11 cellular contexts compared by ENCODE assay signal in genomic region chr17:81403671-81404534, GRCh38. TPM values are rescaled to one million over a fixed set of nuclear protein-coding genes. Genes with fewer than 3 reads are reported as not detected.
DNase-seq lines count a peak whose midpoint lies in the region; ATAC-seq and TF ChIP-seq lines count a peak whose summit lies in the region.
"Had no signal": no experiment of that assay in that cellular context is flagged by ENCODE, and none has a peak within 500 bp of the region (broad histone marks: within the 10 kb centered on the region; RNA-seq: fewer than 3 reads in every experiment).

No MANE protein-coding gene starts in this region.

- H3K4me3 ChIP-seq in left lung: peak overlapping the region in 1 of 2 donors; percentile 9
- no peak overlapping the region for H3K4me3 ChIP-seq in spleen
- no peak overlapping the region for H3K4me3 ChIP-seq in WERI-Rb-1 (ENCODE audit: low read depth, low read length)

- CTCF ChIA-PET in HEK293T (lab: Yijun Ruan, JAX): interaction anchor here (0.8 to 1.5 kb wide), 4 partner anchors 9 to 81 kb away, joined by 3 to 5 read pairs (median 3); partner anchors contain the start of gene BAHCC1

- H3K27ac ChIP-seq in left lung (peak overlapping the region; percentile 93 to 95), spleen (peak overlapping the region; percentile 38 to 95 (median 90)), WERI-Rb-1 (no peak overlapping the region)
- H3K27ac ChIP-seq: VCaP had no signal

- intact Hi-C loops in left lung (cut with DNase I): loop anchor here in 1 of 2 donors (10.0 kb wide), 1 partner anchor 81 kb away; no protein-coding TSS in a partner anchor
- intact Hi-C loops in spleen (cut with DNase I; ENCODE audit: low total_unique reads): no loop called here

- H3K4me1 ChIP-seq in left lung: peaks cover 46 to 59% of the 10 kb centered on the region in 2 donors
- peaks cover 21 to 80% (median 48%) of the 10 kb centered on the region in 6 donors for H3K4me1 ChIP-seq in spleen

- H3K36me3 ChIP-seq in left lung (no peaks in the 10 kb centered on the region), spleen (no peaks in the 10 kb centered on the region), WERI-Rb-1 (peaks cover 6% of the 10 kb centered on the region)

- POLR2A ChIA-PET in HEK293T (lab: Yijun Ruan, JAX): interaction anchor here (1.1 to 2.4 kb wide), 3 partner anchors 9 to 17 kb away, joined by 4 to 14 read pairs (median 4); partner anchors contain the start of gene BAHCC1

- TF ChIP-seq CTCF in left lung (IDR thresholded peaks at IDR 0.05) (no peak), spleen (IDR thresholded peaks at IDR 0.05 in 8 of 11, conservative IDR thresholded peaks at IDR 0.05 in 3 of 11) (no peak), WERI-Rb-1 (IDR thresholded peaks at IDR 0.05; ENCODE audit: low read depth, low read length) (no peak)

- H3K27me3 ChIP-seq in left lung (peaks cover 0 to 37% of the 10 kb centered on the region in 2 donors), spleen (replicated peaks in 1 of 7) (peaks cover 0 to 95% (median 20%) of the 10 kb centered on the region in 7 donors), WERI-Rb-1 (ENCODE audit: insufficient read depth, low read depth, severe bottlenecking) (peaks cover 49% of the 10 kb centered on the region)

- DNase-seq in HEK293T (ENCODE audit: extremely low spot score) (no peak), astrocyte of the hippocampus (ENCODE audit: low read depth, low spot score) (peak; percentile 58), left lung (no peak), spleen (no peak), H4 (ENCODE audit: low spot score) (no peak), WERI-Rb-1 (no peak)
- DNase-seq: naive thymus-derived CD4-positive, alpha-beta T cell had no signal

- peak; percentile 4 for ATAC-seq in left lung
- no peak for ATAC-seq in HG02885 (IDR thresholded peaks at IDR 0.05; ENCODE audit: poor library complexity, unreplicated experiment)
- no peak for ATAC-seq in GM21528 (IDR thresholded peaks at IDR 0.05; ENCODE audit: low FRiP score, unreplicated experiment)
- ATAC-seq: activated naive CD4-positive, alpha-beta T cell treated with anti-CD3 and anti-CD28 coated beads, Interleukin-2, amount 50 U/mL, for 72 hours; naive thymus-derived CD4-positive, alpha-beta T cell had no signal

- TF ChIP-seq POLR2A in spleen (IDR thresholded peaks at IDR 0.05): no peak

- H3K9me3 ChIP-seq in left lung (no peaks in the 10 kb centered on the region), spleen (no peaks in the 10 kb centered on the region), WERI-Rb-1 (ENCODE audit: severe bottlenecking) (no peaks in the 10 kb centered on the region)

- WGBS in spleen, 5 donors: 77 to 81% (median 81%) methylated on average over 39 of the region's 39 CpGs

TF ChIP-seq in HEK293T, 16 proteins besides CTCF, POLR2A, EP300 and RAD21:
- TF ChIP-seq LEF1 (IDR thresholded peaks at IDR 0.05; ENCODE audit: borderline replicate concordance) (no peak), L3MBTL2 (conservative IDR thresholded peaks at IDR 0.05) (peak; percentile 68)
- TF ChIP-seq, protein P1, sequence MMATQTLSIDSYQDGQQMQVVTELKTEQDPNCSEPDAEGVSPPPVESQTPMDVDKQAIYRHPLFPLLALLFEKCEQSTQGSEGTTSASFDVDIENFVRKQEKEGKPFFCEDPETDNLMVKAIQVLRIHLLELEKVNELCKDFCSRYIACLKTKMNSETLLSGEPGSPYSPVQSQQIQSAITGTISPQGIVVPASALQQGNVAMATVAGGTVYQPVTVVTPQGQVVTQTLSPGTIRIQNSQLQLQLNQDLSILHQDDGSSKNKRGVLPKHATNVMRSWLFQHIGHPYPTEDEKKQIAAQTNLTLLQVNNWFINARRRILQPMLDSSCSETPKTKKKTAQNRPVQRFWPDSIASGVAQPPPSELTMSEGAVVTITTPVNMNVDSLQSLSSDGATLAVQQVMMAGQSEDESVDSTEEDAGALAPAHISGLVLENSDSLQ (IDR thresholded peaks at IDR 0.05): peak; percentile 26; the same call in 1 of the 2 replicates

RNA-seq across cellular contexts. Expression of gene BAHCC1, which starts 8.6 kb away (rescaled TPM):
- 10 to 100 TPM; 13.6 to 19.8 TPM for total RNA-seq in left lung
- 10 to 100 TPM in 6 of 7 donors, 1 to 10 TPM in 1; 8.7 to 20.3 (median 14.9) TPM for total RNA-seq in spleen
- polyA plus RNA-seq in spleen: 10 to 100 TPM in 1 of 3 donors, 1 to 10 TPM in 2; 1.7 to 10.2 (median 2.0) TPM
- 0.31 and 3.4 TPM in 2 replicates for total RNA-seq in H4 (2014; rRNA removed; shearing (Covaris generic))
- polyA plus RNA-seq: naive thymus-derived CD4-positive, alpha-beta T cell had no signal
